30 cellular contexts compared by ENCODE assay signal in the genomic region with DNA sequence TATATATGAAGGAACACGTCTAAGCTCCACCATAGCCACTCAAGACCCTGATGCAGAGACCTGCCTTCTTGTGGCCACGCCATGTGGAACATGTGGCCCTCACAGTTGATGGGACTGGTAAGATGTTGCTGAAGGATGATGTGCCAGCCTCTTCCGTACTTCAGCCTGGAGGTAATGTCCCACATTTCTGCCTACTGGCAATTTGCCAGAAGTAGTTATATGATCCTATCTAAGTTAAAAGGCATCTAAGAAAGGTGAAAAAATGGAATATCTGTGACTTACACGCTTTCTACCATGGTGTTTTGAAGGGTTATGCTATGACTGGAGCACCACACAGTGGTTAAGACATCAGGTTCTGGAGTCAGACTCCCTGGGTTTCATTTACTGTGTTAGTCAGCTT.
"Had no signal": no experiment of that assay in that cellular context is flagged by ENCODE, and none has a peak within 500 bp of the region (broad histone marks: within the 10 kb centered on the region; RNA-seq: fewer than 3 reads in every experiment).

No MANE protein-coding gene starts in this region.

- H3K36me3 ChIP-seq: SJCRH30, WERI-Rb-1 had no signal

- H3K27me3 ChIP-seq: SJCRH30 had no signal

- DNase-seq: activated CD4-positive, alpha-beta memory T cell treated with anti-CD3 and anti-CD28 coated beads, Interleukin-2, amount 10 ng/mL, durations not matched to agents 7 days and 5 days; activated CD4-positive, alpha-beta T cell treated with anti-CD3 and anti-CD28 coated beads for 1 hour; activated CD4-positive, alpha-beta T cell treated with anti-CD3 and anti-CD28 coated beads for 48 hours; activated CD4-positive, CD25-positive, alpha-beta regulatory T cell; activated CD8-positive, alpha-beta memory T cell treated with anti-CD3 and anti-CD28 coated beads for 24 hours; activated CD8-positive, alpha-beta memory T cell treated with anti-CD3 and anti-CD28 coated beads, Interleukin-2, amount 10 ng/mL, durations not matched to agents 7 days and 5 days; activated CD8-positive, alpha-beta memory T cell treated with anti-CD3 and anti-CD28 coated beads, Interleukin-2, amount 50 U/mL, for 48 hours; activated effector memory CD4-positive, alpha-beta T cell treated with Interleukin-2 at 50 U/mL for 16 hours; activated naive CD4-positive, alpha-beta T cell treated with anti-CD3 and anti-CD28 coated beads, Interleukin-2, amount 10 ng/mL, durations not matched to agents 7 days and 5 days; activated naive CD8-positive, alpha-beta T cell treated with anti-CD3 and anti-CD28 coated beads, Interleukin-2, amount 50 U/mL, for 24 hours; activated T-cell treated with anti-CD3 and anti-CD28 coated beads, Interleukin-2, amount 50 U/mL, for 48 hours; anterior cingulate cortex; central memory CD4-positive, alpha-beta T cell; NCI-H1092 treated with DMSO at 0.1 percent for 48 hours; NCI-H1417; NCI-H146; NCI-H187; NCI-H2029 treated with DMSO at 0.1 percent for 48 hours; NCI-H2227 treated with DMSO at 0.1 percent for 48 hours; NCI-H446; NCI-H510A treated with DMSO at 0.1 percent for 48 hours; NCI-H526 treated with DMSO at 0.1 percent for 48 hours; SHP77; SJCRH30; T1000; WERI-Rb-1 had no signal

- H3K4me1 ChIP-seq: SJCRH30 had no signal

- H3K9ac ChIP-seq: KMS-11 had no signal

- ATAC-seq: activated CD8-positive, alpha-beta memory T cell treated with anti-CD3 and anti-CD28 coated beads, Interleukin-2, amount 10 ng/mL, durations not matched to agents 7 days and 5 days; activated naive CD8-positive, alpha-beta T cell treated with anti-CD3 and anti-CD28 coated beads, Interleukin-2, amount 50 U/mL, for 24 hours; Panc1 had no signal

- H3K4me2 ChIP-seq: KMS-11 had no signal

- H3K27ac ChIP-seq: KMS-11, SJCRH30, SK-N-MC, WERI-Rb-1 had no signal

- H3K9me3 ChIP-seq: SJCRH30 had no signal

- H3K4me3 ChIP-seq: SJCRH30, SK-N-MC had no signal

- FAIRE-seq: bronchial epithelial cell had no signal
